ENCODE assay signal across 16 cellular contexts in the genomic region with DNA sequence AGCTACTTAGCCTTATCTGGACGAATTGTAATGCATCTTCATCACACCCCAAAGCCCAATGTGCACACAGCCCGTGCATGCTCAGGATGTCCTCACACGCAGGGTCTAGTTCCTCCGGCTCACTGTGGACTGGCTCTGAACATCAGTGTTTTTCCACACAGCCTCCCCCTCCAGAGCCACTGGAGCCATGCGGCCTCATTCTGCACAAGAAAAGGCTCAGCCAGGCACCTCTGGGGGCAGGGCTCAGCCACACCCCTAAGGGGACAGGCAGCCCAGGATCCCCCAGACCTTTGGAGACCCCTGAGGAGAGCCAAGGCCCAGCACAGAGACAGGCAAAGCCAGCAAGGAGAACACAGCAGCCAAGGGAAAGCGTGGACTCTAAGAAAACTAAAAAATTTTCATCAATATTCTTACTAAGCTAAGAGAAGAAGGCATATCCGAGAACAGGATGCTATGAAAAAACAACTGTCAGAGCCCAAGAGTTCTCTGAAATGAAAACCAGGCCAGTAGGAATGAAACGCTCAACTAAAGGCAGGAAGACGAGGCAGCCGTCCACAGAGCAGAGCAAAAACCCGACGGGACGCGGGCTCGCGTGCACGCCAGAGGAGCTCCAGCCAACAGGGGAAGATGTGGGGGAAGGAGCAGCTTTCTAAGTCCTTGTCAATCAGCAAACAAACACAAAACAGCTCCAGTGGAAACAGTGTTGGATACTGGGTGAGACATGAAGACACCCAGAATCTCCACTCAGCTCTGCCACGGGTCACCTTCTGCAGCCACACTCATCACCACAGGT.
"Had no signal": no experiment of that assay in that cellular context is flagged by ENCODE, and none has a peak within 500 bp of the region (broad histone marks: within the 10 kb centered on the region; RNA-seq: fewer than 3 reads in every experiment).

No MANE protein-coding gene starts in this region.

- H3K4me1 ChIP-seq: tibial nerve had no signal

- H3K27me3 ChIP-seq: dorsolateral prefrontal cortex, tibial nerve had no signal

- H3K27ac ChIP-seq: tibial nerve had no signal

- H3K9me3 ChIP-seq: tibial nerve had no signal

- ATAC-seq: activated CD8-positive, alpha-beta T cell treated with anti-CD3 and anti-CD28 coated beads for 36 hours; activated T-cell treated with anti-CD3 and anti-CD28 coated beads, Interleukin-2, amount 50 U/mL, for 4 hours; natural killer cell had no signal

- DNase-seq: activated CD4-positive, alpha-beta T cell treated with anti-CD3 and anti-CD28 coated beads, Interleukin-2, amount 10 ng/mL, durations not matched to agents 24 days and 14 days; activated CD8-positive, alpha-beta T cell treated with anti-CD3 and anti-CD28 coated beads for 36 hours; activated gamma-delta T cell; activated T-cell treated with anti-CD3 and anti-CD28 coated beads, Interleukin-2, amount 50 U/mL, for 4 hours; mesendoderm; natural killer cell; retina; stimulated activated CD4-positive, alpha-beta T cell treated with anti-CD3 and anti-CD28 coated beads, Interleukin-12 subunit alpha, Interleukin-12 subunit beta, amount 100 ng/mL, for 4 hours; stimulated activated CD4-positive, alpha-beta T cell treated with anti-CD3 and anti-CD28 coated beads, Interleukin-1b, Interleukin-23, amount 100 ng/mL, for 48 hours; stimulated activated CD8-positive, alpha-beta memory T cell treated with anti-CD3 and anti-CD28 coated beads, Interleukin-4, amount 100 ng/mL, for 48 hours; stimulated activated naive CD4-positive, alpha-beta T cell treated with Interleukin-2 at 50 U/mL for 16 hours; T-helper 1 cell; T-helper 9 cell had no signal

- H3K4me3 ChIP-seq: dorsolateral prefrontal cortex, tibial nerve had no signal

- FAIRE-seq: frontal cortex had no signal
